8 cellular contexts compared by ENCODE assay signal in the genomic region with DNA sequence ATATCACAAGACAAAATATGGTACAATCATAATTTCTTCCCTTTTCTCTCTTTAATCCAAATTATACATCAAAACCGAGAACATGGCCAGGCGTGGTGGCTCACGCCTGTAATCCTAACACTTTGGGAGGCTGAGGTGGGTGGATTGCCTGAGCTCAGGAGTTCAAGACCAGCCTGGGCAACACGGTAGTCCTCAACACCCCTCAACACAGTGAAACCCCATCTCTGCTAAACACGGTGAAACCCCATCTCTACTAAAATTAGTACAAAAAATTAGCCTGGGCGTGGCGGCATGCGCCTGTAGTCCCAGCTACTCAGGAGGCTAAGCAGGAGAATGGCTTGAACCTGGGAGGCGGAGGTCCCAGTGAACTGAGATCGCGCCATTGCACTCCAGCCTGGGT. TPM values are rescaled to one million over a fixed set of nuclear protein-coding genes. Genes with fewer than 3 reads are reported as not detected.
DNase-seq lines count a peak whose midpoint lies in the region; ATAC-seq, FAIRE-seq and TF ChIP-seq lines count a peak whose summit lies in the region.
"Not testable (repeated sequence)": the region's sequence is repeated elsewhere in the genome, so short reads cannot be mapped to it uniquely, and the experiment has no call there.

No MANE protein-coding gene starts in this region.

- not testable (repeated sequence) for H4K20me1 ChIP-seq in endothelial cell of umbilical vein (replicated peaks; ENCODE audit: control insufficient read depth, extremely low read depth, insufficient read depth, low read length)

- not testable (repeated sequence) for H3K79me2 ChIP-seq in endothelial cell of umbilical vein (ENCODE audit: control insufficient read depth, insufficient read depth, low read length)

- H3K4me3 Mint-ChIP-seq in natural killer cell treated with Interleukin-12 subunit alpha and Interleukin-12 subunit beta and Interleukin-15 and Interleukin-18, amount 100 ng/mL, for 72 hours; stimulated activated naive CD8-positive, alpha-beta T cell treated with anti-CD3 and anti-CD28 coated beads, Interleukin-15, Interleukin-2, amounts not matched to agents 100 ng/mL and 50 ng/mL, for 24 hours: not testable (repeated sequence)

- peak overlapping the region; percentile 75 for H3K9ac ChIP-seq in adipocyte (ENCODE audit: low read length)
- H3K9ac ChIP-seq in endothelial cell of umbilical vein (replicated peaks; ENCODE audit: extremely low read depth, insufficient read depth, low read length): peak overlapping the region; percentile 61

- not testable (repeated sequence) for TF ChIP-seq EP300 in A549 (IDR thresholded peaks at IDR 0.05)

- not testable (repeated sequence) for BruUV-seq in endothelial cell of umbilical vein (replicated peaks; lab: Mats Ljungman, UMichigan)

- H3K27ac Mint-ChIP-seq in natural killer cell treated with Interleukin-12 subunit alpha and Interleukin-12 subunit beta and Interleukin-15 and Interleukin-18, amount 100 ng/mL, for 72 hours: peak overlapping the region; percentile 59 to 63
- H3K27ac Mint-ChIP-seq in stimulated activated naive CD8-positive, alpha-beta T cell treated with anti-CD3 and anti-CD28 coated beads, Interleukin-15, Interleukin-2, amounts not matched to agents 100 ng/mL and 50 ng/mL, for 24 hours: peak overlapping the region; percentile 43

- TF ChIP-seq RAD21 in A549 (conservative IDR thresholded peaks at IDR 0.05 in 1 of 2, IDR thresholded peaks at IDR 0.05 in 1 of 2): not testable (repeated sequence)

- H3K9me3 Mint-ChIP-seq in natural killer cell treated with Interleukin-12 subunit alpha and Interleukin-12 subunit beta and Interleukin-15 and Interleukin-18, amount 100 ng/mL, for 72 hours; stimulated activated naive CD8-positive, alpha-beta T cell treated with anti-CD3 and anti-CD28 coated beads, Interleukin-15, Interleukin-2, amounts not matched to agents 100 ng/mL and 50 ng/mL, for 24 hours: not testable (repeated sequence)

- H3K4me3 ChIP-seq in A549; SJSA1; endothelial cell of umbilical vein (replicated peaks in 1 of 3; ENCODE audit: insufficient read depth in 1 of 3, low read depth in 1 of 3, low read length in 3 of 3); right cardiac atrium (ENCODE audit: low read length); upper lobe of right lung: not testable (repeated sequence)
- peak overlapping the region; percentile 9 for H3K4me3 ChIP-seq in adipocyte (ENCODE audit: low read length)

- not testable (repeated sequence) for H3K27me3 Mint-ChIP-seq in natural killer cell treated with Interleukin-12 subunit alpha and Interleukin-12 subunit beta and Interleukin-15 and Interleukin-18, amount 100 ng/mL, for 72 hours; stimulated activated naive CD8-positive, alpha-beta T cell treated with anti-CD3 and anti-CD28 coated beads, Interleukin-15, Interleukin-2, amounts not matched to agents 100 ng/mL and 50 ng/mL, for 24 hours

- not testable (repeated sequence) for H3K36me3 Mint-ChIP-seq in natural killer cell treated with Interleukin-12 subunit alpha and Interleukin-12 subunit beta and Interleukin-15 and Interleukin-18, amount 100 ng/mL, for 72 hours; stimulated activated naive CD8-positive, alpha-beta T cell treated with anti-CD3 and anti-CD28 coated beads, Interleukin-15, Interleukin-2, amounts not matched to agents 100 ng/mL and 50 ng/mL, for 24 hours (ENCODE audit: low read depth)

- not testable (repeated sequence) for TF ChIP-seq CTCF in A549 (IDR thresholded peaks at IDR 0.05); endothelial cell of umbilical vein (IDR thresholded peaks at IDR 0.05; ENCODE audit: extremely low read depth in 1 of 2, insufficient read depth in 1 of 2, low read depth in 1 of 2, low read length in 2 of 2); upper lobe of right lung (IDR thresholded peaks at IDR 0.05)

- H3K9me1 ChIP-seq in endothelial cell of umbilical vein (replicated peaks; ENCODE audit: control insufficient read depth, extremely low read depth, insufficient read depth, low read length): not testable (repeated sequence)

- not testable (repeated sequence) for H3K36me3 ChIP-seq in SJSA1; adipocyte (ENCODE audit: control insufficient read depth, insufficient read depth, low read length, severe bottlenecking); endothelial cell of umbilical vein (ENCODE audit: control insufficient read depth in 2 of 2, extremely low read depth in 1 of 2, insufficient read depth in 2 of 2, low read length in 2 of 2); upper lobe of right lung

- 95% methylated on average over 11 of the region's 11 CpGs for WGBS in A549 (ENCODE audit: missing lambda C conversion rate)
- 92% methylated on average over 11 of the region's 11 CpGs for WGBS in right cardiac atrium

- dilution Hi-C loops in endothelial cell of umbilical vein (cut with MboI; ENCODE audit: extremely low pct_ligation_motif_present, low sequenced_read_pairs): not testable (repeated sequence)

- FAIRE-seq in A549 (lab: Jason Lieb, UNC); endothelial cell of umbilical vein (lab: Jason Lieb, UNC): not testable (repeated sequence)

- H2AFZ ChIP-seq in endothelial cell of umbilical vein (ENCODE audit: low read depth, low read length): peak overlapping the region; percentile 78

- not testable (repeated sequence) for H3K9me3 ChIP-seq in A549; SJSA1 (replicated peaks); adipocyte (ENCODE audit: control insufficient read depth, low read length); endothelial cell of umbilical vein (replicated peaks; ENCODE audit: control insufficient read depth, insufficient read depth, low read length); right cardiac atrium (ENCODE audit: control insufficient read depth, low read length); upper lobe of right lung

- not testable (repeated sequence) for H3K27me3 ChIP-seq in SJSA1 (replicated peaks); adipocyte (replicated peaks; ENCODE audit: control insufficient read depth, insufficient read depth, low read length); endothelial cell of umbilical vein (ENCODE audit: control insufficient read depth in 2 of 2, insufficient read depth in 2 of 2, low read length in 2 of 2); right cardiac atrium (ENCODE audit: control insufficient read depth, insufficient read depth); upper lobe of right lung

- H3K4me1 ChIP-seq in A549 (peaks cover 43% of the 10 kb centered on the region), SJSA1 (replicated peaks) (peaks cover 22% of the 10 kb centered on the region), adipocyte (ENCODE audit: control insufficient read depth, insufficient read depth, low read length) (peaks cover 32% of the 10 kb centered on the region), endothelial cell of umbilical vein (ENCODE audit: control insufficient read depth, extremely low read depth, insufficient read depth, low read length) (peaks cover 34% of the 10 kb centered on the region), right cardiac atrium (ENCODE audit: control insufficient read depth, insufficient read depth, low read length) (peaks cover 16% of the 10 kb centered on the region), upper lobe of right lung (peaks cover 27% of the 10 kb centered on the region)

- peaks cover 30 to 35% of the 10 kb centered on the region in 2 donors for H3K4me1 Mint-ChIP-seq in natural killer cell treated with Interleukin-12 subunit alpha and Interleukin-12 subunit beta and Interleukin-15 and Interleukin-18, amount 100 ng/mL, for 72 hours (ENCODE audit: low read depth in 2 of 2)
- peaks cover 52% of the 10 kb centered on the region for H3K4me1 Mint-ChIP-seq in stimulated activated naive CD8-positive, alpha-beta T cell treated with anti-CD3 and anti-CD28 coated beads, Interleukin-15, Interleukin-2, amounts not matched to agents 100 ng/mL and 50 ng/mL, for 24 hours (ENCODE audit: low read depth)

- ATAC-seq in A549; right cardiac atrium; natural killer cell treated with Interleukin-12 subunit alpha and Interleukin-12 subunit beta and Interleukin-15 and Interleukin-18, amount 100 ng/mL, for 72 hours; upper lobe of right lung: not testable (repeated sequence)

- H3K27ac ChIP-seq in A549 (peak overlapping the region; percentile 91 to 96), SJSA1 (peak overlapping the region; percentile 64), endothelial cell of umbilical vein (ENCODE audit: insufficient read depth, low read depth, low read length) (peak overlapping the region; percentile 84), right cardiac atrium (ENCODE audit: low read length) (peak overlapping the region; percentile 30), upper lobe of right lung (peak overlapping the region; percentile 63)

- POLR2A ChIA-PET in A549 (lab: Yijun Ruan, JAX): interaction anchor here (1.7 kb wide), 1 partner anchor 33 kb away, joined by 6 read pairs; a partner anchor contains a TSS
- POLR2A ChIA-PET in endothelial cell of umbilical vein (lab: Charles Lee): not testable (repeated sequence)

- not testable (repeated sequence) for TF ChIP-seq POLR2A in A549 (IDR thresholded peaks at IDR 0.05; ENCODE audit: low read length); endothelial cell of umbilical vein (IDR thresholded peaks at IDR 0.05; ENCODE audit: low read depth, low read length)

- CTCF ChIA-PET in A549 (lab: Yijun Ruan, JAX) (interaction anchor here (0.9 to 7.3 kb wide), 4 partner anchors 11 to 396 kb away, joined by 3 to 57 read pairs (median 5); a partner anchor contains a TSS), endothelial cell of umbilical vein (lab: Charles Lee) (interaction anchor here (2.0 to 5.3 kb wide), 2 partner anchors 24 to 34 kb away, joined by 4 to 53 read pairs; a partner anchor contains a TSS)

- DNase-seq in A549 (ENCODE audit: low read depth in 1 of 2, low spot score in 1 of 2); SJSA1 (ENCODE audit: low read depth in 1 of 2, low spot score in 2 of 2); adipocyte (ENCODE audit: low read depth); endothelial cell of umbilical vein (ENCODE audit: low read depth, low spot score); right cardiac atrium; natural killer cell treated with Interleukin-12 subunit alpha and Interleukin-12 subunit beta and Interleukin-15 and Interleukin-18, amount 100 ng/mL, for 72 hours (ENCODE audit: low spot score); upper lobe of right lung: not testable (repeated sequence)

- not testable (repeated sequence) for H3K4me2 ChIP-seq in A549
- peak overlapping the region; percentile 62 for H3K4me2 ChIP-seq in endothelial cell of umbilical vein (ENCODE audit: insufficient read depth, low read length)

- intact Hi-C loops in endothelial cell of umbilical vein (cut with micrococcal nuclease); upper lobe of right lung (cut with DNase I): not testable (repeated sequence)
- intact Hi-C loops in right cardiac atrium (cut with DNase I): loop anchor here in 1 of 4 donors (5.0 kb wide), 1 partner anchor 33 kb away; a partner anchor contains a TSS

RNA-seq across cellular contexts. Expression of a gene that starts 33.0 kb away (rescaled TPM):
- polyA plus RNA-seq in A549 (2011; rRNA removed) (58.9 and 76.1 TPM in 2 replicates), A549 (2017; fragmentation: RNase III; extraction: RNeasy Plus Mini Kit Qiagen cat#74134 plus additional on column Dnase treatment) (51.9 to 59.4 TPM (median 53.6 TPM) in 3 replicates), endothelial cell of umbilical vein (28.0 and 43.2 TPM in 2 replicates), right cardiac atrium (10.3 TPM)
- polyA plus RNA-seq in A549 (2012; cell fraction: cytosol; rRNA removed): 16.7 and 20.5 TPM in 2 replicates
- polyA plus RNA-seq in A549 (2012; cell fraction: nucleus; rRNA removed): 7.5 and 11.4 TPM in 2 replicates
- polyA minus RNA-seq in A549 (2011; rRNA and poly(A)+ RNA removed): 17.4 and 22.3 TPM in 2 replicates
- 23.7 and 29.6 TPM in 2 replicates for total RNA-seq in SJSA1 (2014; rRNA removed; shearing (Covaris generic))
- total RNA-seq in endothelial cell of umbilical vein (30.7 and 34.1 TPM in 2 replicates), right cardiac atrium (10 to 100 TPM in 3 of 4 donors, 1 to 10 TPM in 1; 9.6 to 19.7 (median 12.6) TPM), upper lobe of right lung (35.6 TPM)
- 47.0 and 47.2 TPM in 2 replicates for polyA plus RNA-seq in endothelial cell of umbilical vein (2011; cell fraction: cytosol; rRNA removed)
- polyA plus RNA-seq in endothelial cell of umbilical vein (2011; cell fraction: nucleus; rRNA removed): 36.1 and 43.2 TPM in 2 replicates
- polyA plus RNA-seq in endothelial cell of umbilical vein (2012): 78.0 and 102 TPM in 2 replicates
- 43.3 and 45.7 TPM in 2 replicates for polyA minus RNA-seq in endothelial cell of umbilical vein
- 16.2 TPM for polyA minus RNA-seq in endothelial cell of umbilical vein (2011; cell fraction: cytosol; rRNA and poly(A)+ RNA removed)
- 58.6 and 65.7 TPM in 2 replicates for polyA minus RNA-seq in endothelial cell of umbilical vein (2011; cell fraction: nucleus; rRNA and poly(A)+ RNA removed)
- 10 to 100 TPM in 1 of 2 donors, 1 to 10 TPM in 1; 9.4 to 16.3 TPM for total RNA-seq in natural killer cell treated with Interleukin-12 subunit alpha and Interleukin-12 subunit beta and Interleukin-15 and Interleukin-18, amount 100 ng/mL, for 72 hours

Comparison
In these comparisons a context has a peak if more than half of its experiments do, and no peak if none do; other contexts are left out.
1. H3K27ac ChIP-seq: peak in every context shown above with its lines; median percentile 94 in A549; 84 in endothelial cell of umbilical vein; 64 in SJSA1; 63 in upper lobe of right lung; 30 in right cardiac atrium.